ENCODE assay signal across 9 cellular contexts in the genomic region with DNA sequence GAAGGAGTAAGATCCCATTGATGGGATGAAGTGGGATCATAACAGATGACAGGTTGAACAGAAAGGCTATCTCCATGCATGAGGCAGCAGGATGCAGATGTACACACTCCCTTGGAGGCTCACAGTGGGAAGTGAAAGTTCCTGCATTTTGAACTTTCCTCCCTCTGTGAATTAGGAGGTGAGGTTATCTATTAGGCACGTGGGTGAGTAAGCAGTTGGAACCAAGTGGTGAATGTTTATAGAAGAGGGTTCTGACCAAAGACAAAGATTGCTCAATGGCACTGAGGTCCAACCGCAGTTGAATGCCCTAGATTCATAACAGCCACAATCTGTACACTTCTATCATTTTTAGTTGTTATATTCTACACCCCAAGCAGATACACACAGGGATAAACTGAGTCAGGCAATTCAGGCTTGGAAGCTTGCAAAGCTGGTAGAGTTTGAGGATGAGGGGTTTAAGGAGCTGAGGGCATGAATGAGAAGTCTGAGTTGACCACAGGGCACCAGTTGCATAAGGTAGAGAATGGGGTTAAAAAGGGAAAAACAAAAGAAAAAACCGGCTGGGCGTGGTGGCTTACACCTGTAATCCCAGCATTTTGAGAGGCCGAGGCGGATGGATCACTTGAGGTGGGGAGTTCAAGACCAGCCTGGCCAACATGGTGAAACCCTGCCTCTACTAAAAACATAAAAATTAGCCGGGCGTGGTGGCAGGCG. TPM values are rescaled to one million over a fixed set of nuclear protein-coding genes. Genes with fewer than 3 reads are reported as not detected.
DNase-seq lines count a peak whose midpoint lies in the region; ATAC-seq and TF ChIP-seq lines count a peak whose summit lies in the region.
"Had no signal": no experiment of that assay in that cellular context is flagged by ENCODE, and none has a peak within 500 bp of the region (broad histone marks: within the 10 kb centered on the region; RNA-seq: fewer than 3 reads in every experiment).

No MANE protein-coding gene starts in this region.

- TF ChIP-seq POLR2A in NB4 (IDR thresholded peaks at IDR 0.05; ENCODE audit: extremely low read depth, insufficient read length): no peak

- H3K4me3 ChIP-seq in NB4 (ENCODE audit: low read depth, low read length) (no peak overlapping the region), cardiac fibroblast (replicated peaks in 1 of 2; ENCODE audit: low read depth in 2 of 2, low read length in 2 of 2) (no peak overlapping the region), right atrium auricular region (no peak overlapping the region)

- H3K4me1 ChIP-seq in right atrium auricular region: peaks cover 0 to 11% of the 10 kb centered on the region in 2 donors

- DNase-seq in EH (ENCODE audit: low read depth) (peak; percentile 96), NB4 (ENCODE audit: low read depth) (peak; percentile 81), cardiac fibroblast (ENCODE audit: low read depth in 2 of 2) (peak; percentile 73 to 91), omental fat pad (ENCODE audit: low spot score) (no peak), right atrium auricular region (ENCODE audit: low spot score) (no peak), GDM1 (lab: John Stamatoyannopoulos, UW) (no peak), NCI-H2081 treated with DMSO at 0.1 percent for 48 hours (lab: John Stamatoyannopoulos, UW) (no peak)
- DNase-seq: activated gamma-delta T cell treated with Interleukin-2 at 50 U/mL for 16 hours had no signal

- no peaks in the 10 kb centered on the region for H3K36me3 ChIP-seq in right atrium auricular region

- no peak overlapping the region for H3K27ac ChIP-seq in right atrium auricular region

- H3K9me3 ChIP-seq in right atrium auricular region: no peaks in the 10 kb centered on the region

- TF ChIP-seq CTCF in NB4 (IDR thresholded peaks at IDR 0.05; ENCODE audit: low read depth, low read length): no peak
- no peak for TF ChIP-seq CTCF in cardiac fibroblast (IDR thresholded peaks at IDR 0.05; ENCODE audit: low read depth, low read length)
- no peak for TF ChIP-seq CTCF in omental fat pad (IDR thresholded peaks at IDR 0.05)
- no peak for TF ChIP-seq CTCF in right atrium auricular region (IDR thresholded peaks at IDR 0.05)

- no peaks in the 10 kb centered on the region for H3K27me3 ChIP-seq in right atrium auricular region

- ATAC-seq in omental fat pad (ENCODE audit: low FRiP score) (peak; percentile 71), GM21717 (IDR thresholded peaks at IDR 0.05; ENCODE audit: unreplicated experiment) (no peak)

RNA-seq across cellular contexts. Expression of a gene that starts 7.1 kb away (rescaled TPM):
- 10 to 100 TPM; 52.0 to 75.2 (median 63.5) TPM for total RNA-seq in omental fat pad
- 10 to 100 TPM; 53.1 to 69.5 TPM for total RNA-seq in right atrium auricular region

RNA-seq across cellular contexts. Expression of a gene that starts 58.4 kb away (rescaled TPM):
- total RNA-seq in omental fat pad (1,000 to 10,000 TPM; 2,816 to 4,346 (median 4,048) TPM), right atrium auricular region (1,000 to 10,000 TPM; 1,113 to 1,769 TPM)

Comparison
In these comparisons a context has a peak if more than half of its experiments do, and no peak if none do; other contexts are left out.
1. DNase-seq: peak in EH (single experiment), NB4 (single experiment) and cardiac fibroblast (2 of 2); none in omental fat pad (single experiment), right atrium auricular region (single experiment), GDM1 (single experiment) and NCI-H2081 treated with DMSO at 0.1 percent for 48 hours (single experiment).